8 cellular contexts compared by ENCODE assay signal in genomic region chr6:108114861-108115597, GRCh38. TPM values are rescaled to one million over a fixed set of nuclear protein-coding genes. Genes with fewer than 3 reads are reported as not detected.
A peak's percentile ranks its signal among the peaks of the same experiment; 100 is the strongest.
DNase-seq lines count a peak whose midpoint lies in the region; ATAC-seq, FAIRE-seq and TF ChIP-seq lines count a peak whose summit lies in the region.

No MANE protein-coding gene starts in this region.

- TF ChIP-seq CTCF in colonic mucosa (IDR thresholded peaks at IDR 0.05) (no peak), lower leg skin (IDR thresholded peaks at IDR 0.05) (no peak), D721Med (IDR thresholded peaks at IDR 0.05; ENCODE audit: insufficient read depth, missing control alignments) (no peak)

- H3K4me3 ChIP-seq in SJCRH30 (peak overlapping the region; percentile 43), colonic mucosa (peak overlapping the region; percentile 29), lower leg skin (ENCODE audit: low read depth, poor library complexity, severe bottlenecking) (peak overlapping the region; percentile 18), stomach smooth muscle (ENCODE audit: low read length in 2 of 2) (peak overlapping the region; percentile 54 to 71)

- no peak for ATAC-seq in GM21390 (IDR thresholded peaks at IDR 0.05; ENCODE audit: unreplicated experiment)

- H3K27me3 ChIP-seq in SJCRH30 = no peaks in the 10 kb centered on the region
- H3K27me3 ChIP-seq in colonic mucosa = peaks cover 61% of the 10 kb centered on the region
- H3K27me3 ChIP-seq in stomach smooth muscle (ENCODE audit: control insufficient read depth in 1 of 2, insufficient read depth in 2 of 2, low read length in 2 of 2) = peaks cover 63 to 71% of the 10 kb centered on the region in 2 donors

- H3K9ac ChIP-seq in colonic mucosa (ENCODE audit: low read depth in 2 of 2, low read length in 2 of 2) = no peak overlapping the region
- H3K9ac ChIP-seq in stomach smooth muscle (ENCODE audit: low read length in 2 of 2) = no peak overlapping the region

- no peak for TF ChIP-seq POLR2A in lower leg skin (IDR thresholded peaks at IDR 0.05)

- no peak overlapping the region for H3K27ac ChIP-seq in SJCRH30
- no peak overlapping the region for H3K27ac ChIP-seq in colonic mucosa
- H3K27ac ChIP-seq in stomach smooth muscle (ENCODE audit: low read length) = no peak overlapping the region

- no peak for FAIRE-seq in D721Med (lab: Jason Lieb, UNC)

- H3K9me3 ChIP-seq in SJCRH30 (replicated peaks) = no peaks in the 10 kb centered on the region
- no peaks in the 10 kb centered on the region for H3K9me3 ChIP-seq in colonic mucosa
- no peaks in the 10 kb centered on the region for H3K9me3 ChIP-seq in stomach smooth muscle (ENCODE audit: control insufficient read depth in 2 of 2, low read length in 2 of 2)

- DNase-seq in SIG-M5 treated with dmso at 0.1 percent for 504 hours (lab: John Stamatoyannopoulos, UW; ENCODE audit: unreplicated experiment) = peak; percentile 9
- no peak for DNase-seq in SIG-M5 (lab: John Stamatoyannopoulos, UW)
- peak; percentile 9 to 25 for DNase-seq in SJCRH30
- peak; percentile 36 for DNase-seq in colonic mucosa
- DNase-seq in lower leg skin (ENCODE audit: low spot score in 2 of 2) = peak in 1 of 2 donors; percentile 92
- no peak for DNase-seq in D721Med (ENCODE audit: insufficient read length, low spot score)

- intact Hi-C loops in colonic mucosa (cut with DNase I) = loop anchor here (5.0 to 10.0 kb wide), 3 partner anchors 52 to 412 kb away; partner anchors contain the start of gene NR2E1
- intact Hi-C loops in lower leg skin (cut with DNase I; ENCODE audit: low total_unique reads) = loop anchor here (10.0 kb wide), 2 partner anchors 380 to 410 kb away; no protein-coding TSS in a partner anchor

- 2 to 6% methylated on average over 49 of the region's 49 CpGs for WGBS in lower leg skin, 2 donors

- H3K4me1 ChIP-seq in SJCRH30 (no peaks in the 10 kb centered on the region), colonic mucosa (peaks cover 26% of the 10 kb centered on the region), stomach smooth muscle (ENCODE audit: control insufficient read depth, insufficient read depth, low read length) (peaks cover 32% of the 10 kb centered on the region)

- H3K36me3 ChIP-seq in SJCRH30 (no peaks in the 10 kb centered on the region), colonic mucosa (no peaks in the 10 kb centered on the region), stomach smooth muscle (ENCODE audit: control insufficient read depth in 2 of 2, insufficient read depth in 2 of 2, low read length in 2 of 2) (no peaks in the 10 kb centered on the region)

RNA-seq across cellular contexts. Expression of gene OSTM1, which starts 40.5 kb away (rescaled TPM):
- 35.2 and 39.3 TPM in 2 replicates for total RNA-seq in SJCRH30 (2014; rRNA removed; shearing (Covaris generic))
- total RNA-seq in colonic mucosa (10 to 100 TPM; 14.7 to 21.1 TPM), lower leg skin (100 to 1,000 TPM in 1 of 4 donors, 10 to 100 TPM in 3; 21.0 to 134 (median 61.6) TPM)

RNA-seq across cellular contexts. Expression of gene NR2E1, which starts 50.8 kb away (rescaled TPM):
- 0.13 and 0.22 TPM in 2 replicates for total RNA-seq in SJCRH30 (2014; rRNA removed; shearing (Covaris generic))
- not detected for total RNA-seq in colonic mucosa
- total RNA-seq in lower leg skin = not detected

Comparison
In these comparisons a context has a peak if more than half of its experiments do, and no peak if none do; other contexts are left out.
1. DNase-seq: peak in SIG-M5 treated with dmso at 0.1 percent for 504 hours (single experiment), SJCRH30 (2 of 2) and colonic mucosa (single experiment); none in SIG-M5 (single experiment) and D721Med (single experiment).
2. Peak in every context shown above with its lines, with median percentiles within 50 percentile points of each other: H3K4me3 ChIP-seq.